ENCODE assay signal across 26 cellular contexts in genomic region chr11:2867142-2867541, GRCh38.
"Had no signal": no experiment of that assay in that cellular context is flagged by ENCODE, and none has a peak within 500 bp of the region (broad histone marks: within the 10 kb centered on the region; RNA-seq: fewer than 3 reads in every experiment).

No MANE protein-coding gene starts in this region.

- H3K27ac ChIP-seq: brain microvascular endothelial cell, colonic mucosa, lower lobe of right lung, sigmoid colon had no signal

- FAIRE-seq: kidney, urothelium cell line had no signal

- H3K9me3 ChIP-seq: colonic mucosa, lower lobe of right lung, sigmoid colon, tibial nerve had no signal

- H3K27ac Mint-ChIP-seq: activated CD8-positive, alpha-beta T cell treated with anti-CD3 and anti-CD28 coated beads, Interleukin-2, amount 10 ng/mL, durations not matched to agents 7 days and 5 days; activated naive CD8-positive, alpha-beta T cell treated with anti-CD3 and anti-CD28 coated beads, Interleukin-2, amount 50 U/mL, for 24 hours; activated T-helper 1 cell treated with anti-CD3 and anti-CD28 coated beads, Interleukin-12 subunit alpha, Interleukin-12 subunit beta, Interleukin-2, Interleukin-4 antibody, amounts not matched to agents 30 ng/mL and 10 ng/mL and 1 ng/mL, durations not matched to agents 14 hours and 24 hours and 36 hours; T-helper 2 cell treated with Interferon-gamma antibody and Interleukin-4, amounts not matched to agents 5 μg/mL and 100 μg/mL, for 36 hours had no signal

- ATAC-seq: activated CD8-positive, alpha-beta T cell treated with anti-CD3 and anti-CD28 coated beads, Interleukin-2, amount 10 ng/mL, durations not matched to agents 7 days and 5 days; activated naive CD8-positive, alpha-beta T cell treated with anti-CD3 and anti-CD28 coated beads, Interleukin-2, amount 50 U/mL, for 24 hours; left lobe of liver; lower lobe of right lung; naive thymus-derived CD8-positive, alpha-beta T cell; stimulated activated naive CD8-positive, alpha-beta T cell treated with anti-CD3 and anti-CD28 coated beads, Interleukin-15, Interleukin-2, amounts not matched to agents 100 U/mL and 50 U/mL, for 24 hours; T-cell had no signal

- H3K4me3 Mint-ChIP-seq: activated CD8-positive, alpha-beta T cell treated with anti-CD3 and anti-CD28 coated beads, Interleukin-2, amount 10 ng/mL, durations not matched to agents 7 days and 5 days; activated naive CD8-positive, alpha-beta T cell treated with anti-CD3 and anti-CD28 coated beads, Interleukin-2, amount 50 U/mL, for 24 hours; activated T-helper 1 cell treated with anti-CD3 and anti-CD28 coated beads, Interleukin-12 subunit alpha, Interleukin-12 subunit beta, Interleukin-2, Interleukin-4 antibody, amounts not matched to agents 30 ng/mL and 10 ng/mL and 1 ng/mL, durations not matched to agents 14 hours and 24 hours and 36 hours; central memory CD8-positive, alpha-beta T cell; T-helper 2 cell treated with Interferon-gamma antibody and Interleukin-4, amounts not matched to agents 5 μg/mL and 100 μg/mL, for 36 hours had no signal

- H3K9me3 Mint-ChIP-seq: activated naive CD8-positive, alpha-beta T cell treated with anti-CD3 and anti-CD28 coated beads, Interleukin-2, amount 50 U/mL, for 24 hours; activated T-helper 1 cell treated with anti-CD3 and anti-CD28 coated beads, Interleukin-12 subunit alpha, Interleukin-12 subunit beta, Interleukin-2, Interleukin-4 antibody, amounts not matched to agents 30 ng/mL and 10 ng/mL and 1 ng/mL, durations not matched to agents 14 hours and 24 hours and 36 hours; central memory CD8-positive, alpha-beta T cell; T-cell; T-helper 2 cell treated with Interferon-gamma antibody and Interleukin-4, amounts not matched to agents 5 μg/mL and 100 μg/mL, for 36 hours had no signal

- H3K36me3 Mint-ChIP-seq: naive thymus-derived CD8-positive, alpha-beta T cell; T-cell had no signal

- H3K4me3 ChIP-seq: colonic mucosa, sigmoid colon, smooth muscle cell had no signal

- H3K36me3 ChIP-seq: brain microvascular endothelial cell, colonic mucosa, lower lobe of right lung, sigmoid colon, tibial nerve had no signal

- DNase-seq: activated CD4-positive, alpha-beta T cell treated with anti-CD3 and anti-CD28 coated beads for 1 hour; activated CD4-positive, alpha-beta T cell treated with anti-CD3 and anti-CD28 coated beads, Interleukin-2, amount 50 U/mL, for 1 hour; activated CD8-positive, alpha-beta T cell treated with anti-CD3 and anti-CD28 coated beads, Interleukin-2, amount 10 ng/mL, durations not matched to agents 7 days and 5 days; activated gamma-delta T cell; activated naive CD4-positive, alpha-beta T cell treated with anti-CD3 and anti-CD28 coated beads, Interleukin-2, amount 50 U/mL, for 16 hours; activated naive CD8-positive, alpha-beta T cell treated with anti-CD3 and anti-CD28 coated beads, Interleukin-2, amount 50 U/mL, for 24 hours; aorta; brain microvascular endothelial cell; colonic mucosa; foreskin fibroblast; kidney; lower lobe of right lung; naive thymus-derived CD8-positive, alpha-beta T cell; posterior cingulate gyrus; sigmoid colon; stimulated activated CD4-positive, alpha-beta T cell treated with anti-CD3 and anti-CD28 coated beads, Interleukin-15, amount 100 ng/mL, for 24 hours; stimulated activated CD4-positive, alpha-beta T cell treated with anti-CD3 and anti-CD28 coated beads, Interleukin-2, amount 100 ng/mL, for 48 hours; stimulated activated naive CD8-positive, alpha-beta T cell treated with anti-CD3 and anti-CD28 coated beads, Interleukin-15, Interleukin-2, amounts not matched to agents 100 U/mL and 50 U/mL, for 24 hours; T-cell had no signal

- H3K4me1 ChIP-seq: colonic mucosa had no signal
